Comparison of ENCODE assay signal across 26 cellular contexts in the genomic region with DNA sequence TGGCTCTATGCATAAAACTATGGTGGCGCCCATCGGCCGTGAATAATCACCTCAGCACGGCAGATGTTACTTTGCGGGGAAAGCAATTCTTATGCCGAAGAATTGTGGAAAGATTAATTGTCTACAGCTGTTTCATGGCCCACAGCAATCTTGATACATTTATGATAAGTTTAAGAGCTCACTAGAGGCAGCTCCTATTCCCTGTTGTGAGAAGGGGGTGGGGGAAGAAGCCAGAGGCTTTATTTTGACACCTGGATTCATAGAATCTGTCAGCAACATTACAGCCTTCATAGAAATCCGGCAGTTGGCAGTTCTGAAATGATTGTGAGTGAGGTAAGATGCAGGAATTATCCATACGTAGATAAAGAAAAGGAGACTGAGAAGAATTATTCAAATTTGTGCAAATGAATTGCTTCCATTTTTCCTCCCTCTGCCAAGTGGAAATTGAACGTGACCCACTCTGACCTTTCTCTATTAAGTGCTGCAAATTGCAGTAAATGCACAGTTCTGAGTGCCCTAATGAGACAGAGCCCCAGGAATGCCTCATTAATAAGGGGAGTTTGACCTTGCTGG.
"Had no signal": no experiment of that assay in that cellular context is flagged by ENCODE, and none has a peak within 500 bp of the region (broad histone marks: within the 10 kb centered on the region; RNA-seq: fewer than 3 reads in every experiment).

No MANE protein-coding gene starts in this region.

- H3K27ac ChIP-seq: ascending aorta, body of pancreas, SJSA1 had no signal

- DNase-seq: activated CD4-positive, alpha-beta T cell treated with anti-CD3 and anti-CD28 coated beads for 48 hours; activated CD4-positive, alpha-beta T cell treated with anti-CD3 and anti-CD28 coated beads, Interleukin-2, amount 50 U/mL, for 4 hours; activated CD4-positive, CD25-positive, alpha-beta regulatory T cell treated with anti-CD3 and anti-CD28 coated beads, Interleukin-2, amount 50 U/mL, for 72 hours; activated CD8-positive, alpha-beta memory T cell treated with anti-CD3 and anti-CD28 coated beads, Interleukin-2, amount 10 ng/mL, durations not matched to agents 7 days and 5 days; activated effector memory CD4-positive, alpha-beta T cell treated with Interleukin-2 at 50 U/mL for 16 hours; activated naive CD4-positive, alpha-beta T cell; activated T-cell treated with anti-CD3 and anti-CD28 coated beads, Interleukin-2, amount 50 U/mL, for 24 hours; amniotic stem cell; body of pancreas; central memory CD4-positive, alpha-beta T cell; MG63; MV-4-11; NCI-H1092 treated with DMSO at 0.1 percent for 48 hours; NCI-H1436 treated with DMSO at 0.1 percent for 48 hours; NCI-H2029; NCI-H2227 treated with DMSO at 0.1 percent for 48 hours; NCI-H446 treated with DMSO at 0.1 percent for 48 hours; NCI-H526 treated with DMSO at 0.1 percent for 48 hours; NK-92 treated with Interleukin-12 subunit alpha and Interleukin-12 subunit beta, amount 100 ng/mL, for 24 hours; OCI-M1; Right ventricle myocardium superior; RPMI8226; T-helper 17 cell; T-helper 9 cell had no signal
